Comparison of ENCODE assay signal across 1 cellular context in the genomic region with DNA sequence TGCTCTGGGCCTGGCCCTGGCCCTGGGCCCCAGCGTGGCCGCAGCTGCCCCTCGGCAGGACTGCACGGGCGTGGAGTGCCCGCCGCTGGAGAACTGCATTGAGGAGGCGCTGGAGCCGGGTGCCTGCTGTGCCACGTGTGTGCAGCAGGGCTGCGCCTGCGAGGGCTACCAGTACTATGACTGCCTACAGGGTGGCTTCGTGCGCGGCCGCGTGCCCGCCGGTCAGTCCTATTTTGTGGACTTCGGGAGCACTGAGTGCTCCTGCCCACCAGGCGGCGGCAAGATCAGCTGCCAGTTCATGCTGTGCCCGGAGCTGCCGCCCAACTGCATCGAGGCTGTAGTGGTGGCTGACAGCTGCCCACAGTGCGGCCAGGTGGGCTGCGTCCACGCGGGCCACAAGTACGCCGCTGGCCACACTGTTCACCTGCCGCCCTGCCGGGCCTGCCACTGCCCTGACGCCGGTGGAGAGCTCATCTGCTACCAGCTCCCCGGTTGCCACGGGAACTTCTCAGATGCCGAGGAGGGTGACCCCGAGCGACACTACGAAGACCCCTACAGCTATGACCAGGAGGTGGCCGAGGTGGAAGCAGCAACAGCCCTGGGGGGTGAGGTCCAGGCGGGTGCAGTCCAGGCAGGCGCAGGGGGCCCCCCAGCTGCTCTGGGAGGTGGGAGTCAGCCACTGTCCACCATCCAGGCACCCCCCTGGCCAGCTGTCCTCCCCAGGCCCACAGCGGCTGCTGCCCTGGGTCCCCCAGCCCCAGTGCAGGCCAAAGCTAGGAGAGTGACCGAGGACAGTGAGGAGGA.
A peak's percentile ranks its signal among the peaks of the same experiment; 100 is the strongest.
TF ChIP-seq lines count a peak whose summit lies in the region.

No MANE protein-coding gene starts in this region.

TF ChIP-seq in H1, 55 proteins besides CTCF, POLR2A, EP300 and RAD21:
- no peak for TF ChIP-seq BACH1 (IDR thresholded peaks at IDR 0.05; ENCODE audit: low read length)
- TF ChIP-seq, protein P1, sequence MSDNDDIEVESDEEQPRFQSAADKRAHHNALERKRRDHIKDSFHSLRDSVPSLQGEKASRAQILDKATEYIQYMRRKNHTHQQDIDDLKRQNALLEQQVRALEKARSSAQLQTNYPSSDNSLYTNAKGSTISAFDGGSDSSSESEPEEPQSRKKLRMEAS (IDR thresholded peaks at IDR 0.05) = peak; percentile 37; the same call in 1 of the 2 replicates
